ENCODE assay signal across 18 cellular contexts in the genomic region with DNA sequence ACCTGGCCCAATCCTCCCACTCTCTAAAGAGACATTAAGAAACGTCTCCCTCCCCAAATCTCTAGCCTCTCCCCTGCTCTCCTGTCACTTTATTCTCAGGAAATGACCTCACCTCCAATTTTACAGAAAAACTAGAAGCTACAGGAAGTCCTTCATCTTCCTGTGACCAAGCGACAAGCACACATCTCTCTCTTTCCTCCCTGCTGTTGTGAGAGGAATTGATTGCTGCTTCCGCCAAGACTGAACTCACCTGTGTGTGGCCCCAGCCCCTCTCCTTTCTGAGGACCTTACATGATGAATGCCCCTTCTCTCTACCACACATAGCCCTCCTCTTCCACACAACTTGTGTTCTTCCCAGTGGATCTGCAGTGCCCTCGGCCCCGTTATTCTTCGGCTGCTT. TPM values are rescaled to one million over a fixed set of nuclear protein-coding genes. Genes with fewer than 3 reads are reported as not detected.
DNase-seq lines count a peak whose midpoint lies in the region; ATAC-seq and TF ChIP-seq lines count a peak whose summit lies in the region.
"Had no signal": no experiment of that assay in that cellular context is flagged by ENCODE, and none has a peak within 500 bp of the region (broad histone marks: within the 10 kb centered on the region; RNA-seq: fewer than 3 reads in every experiment).

No MANE protein-coding gene starts in this region.

- no peak for TF ChIP-seq RAD21 in IMR-90 (IDR thresholded peaks at IDR 0.05; ENCODE audit: low read length)

- peaks cover 2% of the 10 kb centered on the region for H3K27me3 Mint-ChIP-seq in activated CD4-positive, alpha-beta T cell treated with anti-CD3 and anti-CD28 coated beads for 36 hours
- H3K27me3 Mint-ChIP-seq in activated naive CD4-positive, alpha-beta T cell treated with anti-CD3 and anti-CD28 coated beads, Interleukin-2, amount 50 U/mL, for 24 hours, result peaks cover 3% of the 10 kb centered on the region
- peaks cover 17 to 19% of the 10 kb centered on the region in 2 donors for H3K27me3 Mint-ChIP-seq in natural killer cell treated with Interleukin-12 subunit alpha and Interleukin-12 subunit beta and Interleukin-15 and Interleukin-18, amount 100 ng/mL, for 72 hours

- POLR2A ChIA-PET in activated CD4-positive, alpha-beta T cell treated with anti-CD3 and anti-CD28 coated beads for 36 hours (lab: Charles Lee), result interaction anchor here (0.7 to 1.1 kb wide), 2 partner anchors 18 to 392 kb away, joined by 3 read pairs; no protein-coding TSS in a partner anchor
- POLR2A ChIA-PET in IMR-90 (lab: Charles Lee; ENCODE audit: unreplicated experiment), result no interaction called here

- ATAC-seq in activated CD4-positive, alpha-beta T cell treated with anti-CD3 and anti-CD28 coated beads for 36 hours, result peak; percentile 58
- no peak for ATAC-seq in IMR-90 (ENCODE audit: low read depth)
- ATAC-seq in natural killer cell treated with Interleukin-12 subunit alpha and Interleukin-12 subunit beta and Interleukin-15 and Interleukin-18, amount 100 ng/mL, for 72 hours, result peak; percentile 46 to 52
- no peak for ATAC-seq in SK-N-SH treated with all-trans-retinoic acid at 6 μM for 48 hours
- ATAC-seq: left lobe of liver had no signal

- no peak overlapping the region for H4K5ac ChIP-seq in IMR-90 (ENCODE audit: low read depth, low read length)

- no peak overlapping the region for H3K4ac ChIP-seq in IMR-90 (ENCODE audit: low read depth, low read length)

- no peak overlapping the region for H2BK5ac ChIP-seq in IMR-90 (ENCODE audit: low read depth, low read length, poor library complexity, severe bottlenecking)

- no peak for TF ChIP-seq POLR2A in IMR-90 (IDR thresholded peaks at IDR 0.05; ENCODE audit: low read depth, low read length)

- H2AFZ ChIP-seq in IMR-90 (replicated peaks; ENCODE audit: low read length, poor library complexity), result peak overlapping the region; percentile 58

- no peak overlapping the region for H3K4me3 ChIP-seq in IMR-90 (ENCODE audit: insufficient read depth, low read depth, low read length)
- H3K4me3 ChIP-seq: breast epithelium, tibial nerve had no signal

- TF ChIP-seq CTCF in IMR-90 (conservative IDR thresholded peaks at IDR 0.05; ENCODE audit: low read depth, low read length), result no peak

- H3K4me1 Mint-ChIP-seq in activated CD4-positive, alpha-beta T cell treated with anti-CD3 and anti-CD28 coated beads for 36 hours, result peaks cover 40% of the 10 kb centered on the region
- peaks cover 27% of the 10 kb centered on the region for H3K4me1 Mint-ChIP-seq in activated naive CD4-positive, alpha-beta T cell treated with anti-CD3 and anti-CD28 coated beads, Interleukin-2, amount 50 U/mL, for 24 hours
- peaks cover 49 to 53% of the 10 kb centered on the region in 2 donors for H3K4me1 Mint-ChIP-seq in natural killer cell treated with Interleukin-12 subunit alpha and Interleukin-12 subunit beta and Interleukin-15 and Interleukin-18, amount 100 ng/mL, for 72 hours (ENCODE audit: low read depth in 2 of 2)

- H3K79me1 ChIP-seq in IMR-90 (ENCODE audit: low read depth in 1 of 2, low read length in 2 of 2), result no peaks in the 10 kb centered on the region

- no peaks in the 10 kb centered on the region for H3K4me1 ChIP-seq in IMR-90 (ENCODE audit: control insufficient read depth, insufficient read depth, low read length)
- H3K4me1 ChIP-seq: breast epithelium, tibial nerve had no signal

- dilution Hi-C loops in IMR-90 (cut with HindIII; ENCODE audit: low sequenced_read_pairs, unreplicated experiment), result no loop called here

- no peak overlapping the region for H4K8ac ChIP-seq in IMR-90 (ENCODE audit: low read depth in 2 of 2, low read length in 2 of 2)

- no peaks in the 10 kb centered on the region for H3K9me3 ChIP-seq in IMR-90 (ENCODE audit: control insufficient read depth, insufficient read depth, low read length)
- H3K9me3 ChIP-seq: breast epithelium, tibial nerve had no signal

- CTCF ChIA-PET in activated CD4-positive, alpha-beta T cell treated with anti-CD3 and anti-CD28 coated beads for 36 hours (lab: Charles Lee), result interaction anchor here (0.6 to 1.8 kb wide), 3 partner anchors 16 to 392 kb away, joined by 3 to 11 read pairs (median 3); no protein-coding TSS in a partner anchor
- CTCF ChIA-PET in IMR-90 (lab: Yijun Ruan, JAX), result no interaction called here

- H4K20me1 ChIP-seq in IMR-90 (ENCODE audit: insufficient read depth, low read length), result no peaks in the 10 kb centered on the region

- H3K9ac ChIP-seq in IMR-90 (ENCODE audit: low read depth, low read length), result no peak overlapping the region

- in situ Hi-C loops in IMR-90 (cut with MboI; ENCODE audit: low sequenced_read_pairs), result no loop called here

- H2AK9ac ChIP-seq in IMR-90 (replicated peaks; ENCODE audit: low read depth, low read length, poor library complexity), result peak overlapping the region; percentile 70

- no peak overlapping the region for H2BK120ac ChIP-seq in IMR-90 (ENCODE audit: low read depth, low read length)

- no peak overlapping the region for H2BK20ac ChIP-seq in IMR-90 (ENCODE audit: low read depth, low read length)

- no peak overlapping the region for H3K18ac ChIP-seq in IMR-90 (ENCODE audit: low read depth, low read length)

- H3K27ac Mint-ChIP-seq in activated CD4-positive, alpha-beta T cell treated with anti-CD3 and anti-CD28 coated beads for 36 hours, result peak overlapping the region; percentile 93
- H3K27ac Mint-ChIP-seq in activated naive CD4-positive, alpha-beta T cell treated with anti-CD3 and anti-CD28 coated beads, Interleukin-2, amount 50 U/mL, for 24 hours, result peak overlapping the region; percentile 79
- H3K27ac Mint-ChIP-seq in natural killer cell treated with Interleukin-12 subunit alpha and Interleukin-12 subunit beta and Interleukin-15 and Interleukin-18, amount 100 ng/mL, for 72 hours, result peak overlapping the region; percentile 63 to 90
- H3K27ac Mint-ChIP-seq: stimulated activated memory B cell treated with anti-CD40 and anti-IgM and Interleukin-4, amounts not matched to agents 10 μg/mL and 1 μg/mL and 100 μg/mL, for 72 hours had no signal

- H2BK15ac ChIP-seq in IMR-90 (ENCODE audit: low read depth, low read length), result no peak overlapping the region

- H2AK5ac ChIP-seq in IMR-90 (ENCODE audit: low read depth, low read length), result no peak overlapping the region

- H3K14ac ChIP-seq in IMR-90 (replicated peaks; ENCODE audit: low read depth, low read length), result 0 out of 2 replicates have a peak overlapping the region, but pooled peaks have one; percentile 66

- 0 out of 2 replicates have a peak, but pooled peaks cover 4% of the 10 kb centered on the region for H3K9me1 ChIP-seq in IMR-90 (ENCODE audit: insufficient read depth, low read length)

- DNase-seq in activated CD4-positive, alpha-beta T cell treated with anti-CD3 and anti-CD28 coated beads for 36 hours, result peak; percentile 41
- DNase-seq in activated CD4-positive, alpha-beta T cell treated with anti-CD3 and anti-CD28 coated beads, Interleukin-2, amount 50 U/mL, for 4 hours, result no peak
- DNase-seq in IMR-90 (no peak), SW 1271 (lab: John Stamatoyannopoulos, UW) (no peak), MV-4-11 (lab: John Stamatoyannopoulos, UW) (no peak)
- DNase-seq in natural killer cell treated with Interleukin-12 subunit alpha and Interleukin-12 subunit beta and Interleukin-15 and Interleukin-18, amount 100 ng/mL, for 72 hours (ENCODE audit: low spot score), result no peak
- DNase-seq: GOT3, NCI-H1930 had no signal

- no peak overlapping the region for H3K27ac ChIP-seq in IMR-90 (ENCODE audit: insufficient read depth, low read length)
- H3K27ac ChIP-seq: breast epithelium, C4-2B, tibial nerve had no signal

- peaks cover 13% of the 10 kb centered on the region for H3K36me3 Mint-ChIP-seq in activated CD4-positive, alpha-beta T cell treated with anti-CD3 and anti-CD28 coated beads for 36 hours (ENCODE audit: low read depth)
- peaks cover 10% of the 10 kb centered on the region for H3K36me3 Mint-ChIP-seq in activated naive CD4-positive, alpha-beta T cell treated with anti-CD3 and anti-CD28 coated beads, Interleukin-2, amount 50 U/mL, for 24 hours
- H3K36me3 Mint-ChIP-seq in natural killer cell treated with Interleukin-12 subunit alpha and Interleukin-12 subunit beta and Interleukin-15 and Interleukin-18, amount 100 ng/mL, for 72 hours, result peaks cover 21% of the 10 kb centered on the region
- H3K36me3 Mint-ChIP-seq: stimulated activated memory B cell treated with anti-CD40 and anti-IgM and Interleukin-4, amounts not matched to agents 10 μg/mL and 1 μg/mL and 100 μg/mL, for 72 hours had no signal

- intact Hi-C loops in activated CD4-positive, alpha-beta T cell treated with anti-CD3 and anti-CD28 coated beads for 36 hours (cut with DNase I, micrococcal nuclease), result loop anchor here (2.0 to 5.0 kb wide), 5 partner anchors 39 to 851 kb away; a partner anchor contains a TSS
- intact Hi-C loops in IMR-90 (cut with micrococcal nuclease), result no loop called here

- no peak overlapping the region for H3K56ac ChIP-seq in IMR-90 (ENCODE audit: extremely low read depth, insufficient read depth, low read length)

- H3K27me3 ChIP-seq in IMR-90 (ENCODE audit: control insufficient read depth, insufficient read depth, low read length), result peaks cover 45% of the 10 kb centered on the region
- H3K27me3 ChIP-seq: breast epithelium had no signal

- H3K23ac ChIP-seq in IMR-90 (ENCODE audit: low read depth, low read length), result no peak overlapping the region

- no peaks in the 10 kb centered on the region for H3K36me3 ChIP-seq in IMR-90 (ENCODE audit: control insufficient read depth, insufficient read depth, low read length)
- H3K36me3 ChIP-seq: breast epithelium, tibial nerve had no signal

- peak overlapping the region; percentile 15 for H3K4me3 Mint-ChIP-seq in activated CD4-positive, alpha-beta T cell treated with anti-CD3 and anti-CD28 coated beads for 36 hours
- peak overlapping the region; percentile 66 for H3K4me3 Mint-ChIP-seq in activated naive CD4-positive, alpha-beta T cell treated with anti-CD3 and anti-CD28 coated beads, Interleukin-2, amount 50 U/mL, for 24 hours
- peak overlapping the region; percentile 68 for H3K4me3 Mint-ChIP-seq in natural killer cell treated with Interleukin-12 subunit alpha and Interleukin-12 subunit beta and Interleukin-15 and Interleukin-18, amount 100 ng/mL, for 72 hours
- H3K4me3 Mint-ChIP-seq: stimulated activated memory B cell treated with anti-CD40 and anti-IgM and Interleukin-4, amounts not matched to agents 10 μg/mL and 1 μg/mL and 100 μg/mL, for 72 hours had no signal

- no TSS peak for BruUV-seq in IMR-90 (replicated peaks; lab: Mats Ljungman, UMichigan)

- H3K4me2 ChIP-seq in IMR-90 (ENCODE audit: low read depth, low read length), result no peak overlapping the region

- H4K91ac ChIP-seq in IMR-90 (ENCODE audit: insufficient read depth, low read depth, low read length), result no peak overlapping the region

- peaks cover 32% of the 10 kb centered on the region for H3K9me3 Mint-ChIP-seq in activated CD4-positive, alpha-beta T cell treated with anti-CD3 and anti-CD28 coated beads for 36 hours (ENCODE audit: low read depth)
- peaks cover 19% of the 10 kb centered on the region for H3K9me3 Mint-ChIP-seq in activated naive CD4-positive, alpha-beta T cell treated with anti-CD3 and anti-CD28 coated beads, Interleukin-2, amount 50 U/mL, for 24 hours
- H3K9me3 Mint-ChIP-seq in natural killer cell treated with Interleukin-12 subunit alpha and Interleukin-12 subunit beta and Interleukin-15 and Interleukin-18, amount 100 ng/mL, for 72 hours, result peaks cover 35% of the 10 kb centered on the region

- 65% methylated on average over 4 of the region's 6 CpGs; no CpG with 5 or more reads in 1 of the 2 experiments for WGBS in IMR-90 (ENCODE audit: extremely low coverage in 2 of 2, insufficient read length in 1 of 2), 2 experiments

RNA-seq across cellular contexts. Expression of a gene that starts 18.2 kb away (rescaled TPM):
- total RNA-seq in activated CD4-positive, alpha-beta T cell treated with anti-CD3 and anti-CD28 coated beads for 36 hours, result not detected
- total RNA-seq in IMR-90 (2012; rRNA removed), result not detected in 2 replicates
- polyA plus RNA-seq in IMR-90 (2012; rRNA removed), result not detected in 2 replicates
- not detected in 2 replicates for polyA plus RNA-seq in IMR-90 (2012; cell fraction: cytosol; rRNA removed)
- polyA plus RNA-seq in IMR-90 (2012; cell fraction: nucleus; rRNA removed; ENCODE audit: low replicate concordance), result not detected in 2 replicates
- total RNA-seq in natural killer cell treated with Interleukin-12 subunit alpha and Interleukin-12 subunit beta and Interleukin-15 and Interleukin-18, amount 100 ng/mL, for 72 hours, result not detected
- total RNA-seq: breast epithelium, dermis microvascular lymphatic vessel endothelial cell, left lobe of liver, MCF 10A, mononuclear cell, tibial nerve had no signal

RNA-seq across cellular contexts. Expression of a gene that starts 44.5 kb away (rescaled TPM):
- under 1 TPM; 0.05 to 0.07 TPM for total RNA-seq in activated CD4-positive, alpha-beta T cell treated with anti-CD3 and anti-CD28 coated beads for 36 hours
- total RNA-seq in IMR-90 (2012; rRNA removed), result 2.2 and 2.8 TPM in 2 replicates
- polyA plus RNA-seq in IMR-90 (2012; rRNA removed), result 13.5 and 15.0 TPM in 2 replicates
- polyA plus RNA-seq in IMR-90 (2012; cell fraction: cytosol; rRNA removed), result 10.9 and 15.4 TPM in 2 replicates
- 12.3 and 24.3 TPM in 2 replicates for polyA plus RNA-seq in IMR-90 (2012; cell fraction: nucleus; rRNA removed; ENCODE audit: low replicate concordance)
- total RNA-seq in natural killer cell treated with Interleukin-12 subunit alpha and Interleukin-12 subunit beta and Interleukin-15 and Interleukin-18, amount 100 ng/mL, for 72 hours, result 10 to 100 TPM in 1 of 2 donors, 1 to 10 TPM in 1; 1.6 to 72.7 TPM

Comparison
In these comparisons a context has a peak if more than half of its experiments do, and no peak if none do; other contexts are left out.
1. ATAC-seq: peak in activated CD4-positive, alpha-beta T cell treated with anti-CD3 and anti-CD28 coated beads for 36 hours (single experiment) and natural killer cell treated with Interleukin-12 subunit alpha and Interleukin-12 subunit beta and Interleukin-15 and Interleukin-18, amount 100 ng/mL, for 72 hours (2 of 2); none in IMR-90 (single experiment) and SK-N-SH treated with all-trans-retinoic acid at 6 μM for 48 hours (single experiment).
2. H3K4me3 Mint-ChIP-seq: peak in every context shown above with its lines; median percentile 68 in natural killer cell treated with Interleukin-12 subunit alpha and Interleukin-12 subunit beta and Interleukin-15 and Interleukin-18, amount 100 ng/mL, for 72 hours; 66 in activated naive CD4-positive, alpha-beta T cell treated with anti-CD3 and anti-CD28 coated beads, Interleukin-2, amount 50 U/mL, for 24 hours; 15 in activated CD4-positive, alpha-beta T cell treated with anti-CD3 and anti-CD28 coated beads for 36 hours.
3. Peak in every context shown above with its lines, with median percentiles within 50 percentile points of each other: H3K27ac Mint-ChIP-seq.